12 cellular contexts compared by ENCODE assay signal in the genomic region with DNA sequence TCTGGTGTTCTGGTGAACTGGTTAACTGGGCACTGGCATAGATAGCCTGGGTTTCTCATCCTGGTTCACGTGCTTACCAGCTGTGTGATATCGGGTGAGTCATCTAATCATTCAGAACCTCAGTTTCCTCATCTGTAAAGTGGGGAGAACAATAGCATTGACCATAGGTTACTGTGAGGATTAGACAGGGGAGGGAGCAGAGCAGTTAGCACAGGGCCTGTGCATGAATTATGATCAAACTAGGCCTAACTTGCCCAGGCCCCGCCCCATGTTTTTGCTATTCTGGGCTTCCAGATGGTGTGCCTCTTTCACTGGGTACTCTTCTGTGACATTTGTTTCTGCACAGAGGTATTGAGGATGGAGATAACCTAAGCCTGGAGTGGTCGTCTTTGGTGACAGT. TPM values are rescaled to one million over a fixed set of nuclear protein-coding genes. Genes with fewer than 3 reads are reported as not detected.
DNase-seq lines count a peak whose midpoint lies in the region; ATAC-seq and TF ChIP-seq lines count a peak whose summit lies in the region.
"Had no signal": no experiment of that assay in that cellular context is flagged by ENCODE, and none has a peak within 500 bp of the region (broad histone marks: within the 10 kb centered on the region; RNA-seq: fewer than 3 reads in every experiment).

No MANE protein-coding gene starts in this region.

- no peak overlapping the region for H3K4me3 ChIP-seq in gastrocnemius medialis
- H3K4me3 ChIP-seq: pancreas had no signal

- in situ Hi-C loops in gastrocnemius medialis (cut with MboI; ENCODE audit: low sequenced_read_pairs in 4 of 4), result loop anchor here in 1 of 4 donors (25.0 kb wide), 1 partner anchor 319 kb away; no protein-coding TSS in a partner anchor

- ATAC-seq in esophagus mucosa, result peak; percentile 51
- ATAC-seq in gastrocnemius medialis, result no peak
- no peak for ATAC-seq in GM21529 (IDR thresholded peaks at IDR 0.05; ENCODE audit: unreplicated experiment)
- no peak for ATAC-seq in activated CD4-positive, CD25-positive, alpha-beta regulatory T cell treated with anti-CD3 and anti-CD28 coated beads, Interleukin-2, amount 50 U/mL, for 24 hours

- TF ChIP-seq POLR2A in gastrocnemius medialis (IDR thresholded peaks at IDR 0.05), result no peak

- H3K27ac ChIP-seq in gastrocnemius medialis, result peak overlapping the region; percentile 33 to 58 (median 36)

- DNase-seq in HCEC 1CT (peak; percentile 28), NOMO-1 treated with DMSO at 0.1 percent for 48 hours (lab: John Stamatoyannopoulos, UW; ENCODE audit: unreplicated experiment) (peak; percentile 63), gastrocnemius medialis (no peak), activated gamma-delta T cell (lab: John Stamatoyannopoulos, UW) (no peak), nucleus accumbens (lab: John Stamatoyannopoulos, UW) (no peak)
- DNase-seq: DND-41, immature natural killer cell, NCI-H1105 had no signal

- H3K27me3 ChIP-seq in gastrocnemius medialis, result no peaks in the 10 kb centered on the region
- H3K27me3 ChIP-seq: pancreas had no signal

- no peaks in the 10 kb centered on the region for H3K36me3 ChIP-seq in gastrocnemius medialis
- H3K36me3 ChIP-seq: pancreas had no signal

- TF ChIP-seq CTCF in gastrocnemius medialis (IDR thresholded peaks at IDR 0.05 in 4 of 5, conservative IDR thresholded peaks at IDR 0.05 in 1 of 5), result no peak

- intact Hi-C loops in gastrocnemius medialis (cut with DNase I; ENCODE audit: low total_unique reads), result no loop called here

- H3K4me1 ChIP-seq in gastrocnemius medialis, result peaks cover 13 to 14% of the 10 kb centered on the region in 2 donors

- H3K9me3 ChIP-seq in gastrocnemius medialis, result no peaks in the 10 kb centered on the region
- H3K9me3 ChIP-seq: pancreas had no signal

RNA-seq across cellular contexts. Expression of gene KLHL36, which starts 4.6 kb away (rescaled TPM):
- 26.3 TPM for total RNA-seq in esophagus mucosa
- 10 to 100 TPM; 15.6 to 33.9 (median 18.2) TPM for total RNA-seq in gastrocnemius medialis

RNA-seq across cellular contexts. Expression of gene COTL1, which starts 25.8 kb away (rescaled TPM):
- 16.3 TPM for total RNA-seq in esophagus mucosa
- 1 to 10 TPM; 2.8 to 8.7 (median 6.2) TPM for total RNA-seq in gastrocnemius medialis

RNA-seq across cellular contexts. Expression of gene USP10, which starts 56.1 kb away (rescaled TPM):
- total RNA-seq in esophagus mucosa, result 63.0 TPM
- total RNA-seq in gastrocnemius medialis, result 100 to 1,000 TPM in 1 of 4 donors, 10 to 100 TPM in 3; 61.1 to 103 (median 74.4) TPM

Comparison
In these comparisons a context has a peak if more than half of its experiments do, and no peak if none do; other contexts are left out.
1. DNase-seq: peak in HCEC 1CT (single experiment) and NOMO-1 treated with DMSO at 0.1 percent for 48 hours (single experiment); none in gastrocnemius medialis (0 of 2), activated gamma-delta T cell (single experiment) and nucleus accumbens (0 of 56).